Comparison of ENCODE assay signal across 10 cellular contexts in genomic region chr19:37977992-37978391, GRCh38.
A peak's percentile ranks its signal among the peaks of the same experiment; 100 is the strongest.
DNase-seq lines count a peak whose midpoint lies in the region; ATAC-seq and TF ChIP-seq lines count a peak whose summit lies in the region.
"Had no signal": no experiment of that assay in that cellular context is flagged by ENCODE, and none has a peak within 500 bp of the region (broad histone marks: within the 10 kb centered on the region; RNA-seq: fewer than 3 reads in every experiment).

No MANE protein-coding gene starts in this region.

- no peak for TF ChIP-seq POLR2A in prostate gland (IDR thresholded peaks at IDR 0.05)

- WGBS in prostate gland = 43% methylated on average over 7 of the region's 7 CpGs

- H3K36me3 ChIP-seq in SJSA1 = peaks cover 9% of the 10 kb centered on the region; the same call in 1 of the 2 replicates
- H3K36me3 ChIP-seq in prostate gland = peaks cover 0 to 2% of the 10 kb centered on the region in 2 donors

- TF ChIP-seq CTCF in fibroblast of villous mesenchyme (IDR thresholded peaks at IDR 0.05; ENCODE audit: insufficient read depth, low read depth, low read length) (no peak), prostate gland (IDR thresholded peaks at IDR 0.05) (no peak)

- no peaks in the 10 kb centered on the region for H3K9me3 Mint-ChIP-seq in stimulated activated naive CD8-positive, alpha-beta T cell treated with anti-CD3 and anti-CD28 coated beads, Interleukin-15, amount 100 ng/mL, for 72 hours

- H3K4me1 Mint-ChIP-seq in stimulated activated naive CD8-positive, alpha-beta T cell treated with anti-CD3 and anti-CD28 coated beads, Interleukin-15, amount 100 ng/mL, for 72 hours = no peaks in the 10 kb centered on the region

- no peak for ATAC-seq in stimulated activated naive CD8-positive, alpha-beta T cell treated with anti-CD3 and anti-CD28 coated beads, Interleukin-15, amount 100 ng/mL, for 72 hours
- no peak for ATAC-seq in HG02571 (IDR thresholded peaks at IDR 0.05; ENCODE audit: unreplicated experiment)
- ATAC-seq in GM19328 (IDR thresholded peaks at IDR 0.05; ENCODE audit: unreplicated experiment) = no peak
- ATAC-seq: right cardiac atrium had no signal

- no peak overlapping the region for H3K4me3 Mint-ChIP-seq in stimulated activated naive CD8-positive, alpha-beta T cell treated with anti-CD3 and anti-CD28 coated beads, Interleukin-15, amount 100 ng/mL, for 72 hours

- H3K27ac ChIP-seq in SJSA1 = peak overlapping the region; percentile 88
- H3K27ac ChIP-seq in prostate gland = peak overlapping the region; percentile 31 to 75

- no peaks in the 10 kb centered on the region for H3K9me3 ChIP-seq in SJSA1 (replicated peaks)
- H3K9me3 ChIP-seq in prostate gland = no peaks in the 10 kb centered on the region

- DNase-seq in EH (ENCODE audit: low read depth) (peak; percentile 94), SJSA1 (ENCODE audit: low read depth in 1 of 2, low spot score in 2 of 2) (peak; percentile 69 to 80), fibroblast of villous mesenchyme (ENCODE audit: low read depth) (peak; percentile 43), prostate gland (ENCODE audit: low spot score) (no peak), SK-N-DZ (ENCODE audit: low spot score) (no peak)
- DNase-seq in stimulated activated naive CD8-positive, alpha-beta T cell treated with anti-CD3 and anti-CD28 coated beads, Interleukin-15, amount 100 ng/mL, for 72 hours = no peak
- DNase-seq: right cardiac atrium, SW 1271 had no signal

- H3K27me3 Mint-ChIP-seq in stimulated activated naive CD8-positive, alpha-beta T cell treated with anti-CD3 and anti-CD28 coated beads, Interleukin-15, amount 100 ng/mL, for 72 hours = no peaks in the 10 kb centered on the region

- H3K27ac Mint-ChIP-seq in stimulated activated naive CD8-positive, alpha-beta T cell treated with anti-CD3 and anti-CD28 coated beads, Interleukin-15, amount 100 ng/mL, for 72 hours = peak overlapping the region in 1 of 2 donors; percentile 25

- H3K4me3 ChIP-seq in SJSA1 (no peak overlapping the region), fibroblast of villous mesenchyme (ENCODE audit: low read depth, low read length) (no peak overlapping the region), prostate gland (no peak overlapping the region)

- intact Hi-C loops in prostate gland (cut with DNase I) = no loop called here

- H3K27me3 ChIP-seq in SJSA1 (replicated peaks) (no peaks in the 10 kb centered on the region), prostate gland (replicated peaks; ENCODE audit: insufficient read depth) (no peaks in the 10 kb centered on the region)

- peaks cover 79% of the 10 kb centered on the region for H3K4me1 ChIP-seq in SJSA1 (replicated peaks)
- peaks cover 17% of the 10 kb centered on the region for H3K4me1 ChIP-seq in prostate gland (replicated peaks)

Comparison
In these comparisons a context has a peak if more than half of its experiments do, and no peak if none do; other contexts are left out.
1. DNase-seq: peak in EH (single experiment), SJSA1 (2 of 2) and fibroblast of villous mesenchyme (single experiment); none in prostate gland (single experiment), stimulated activated naive CD8-positive, alpha-beta T cell treated with anti-CD3 and anti-CD28 coated beads, Interleukin-15, amount 100 ng/mL, for 72 hours (0 of 2) and SK-N-DZ (single experiment).